14 cellular contexts compared by ENCODE assay signal in genomic region chr6:134056046-134056445, GRCh38. TPM values are rescaled to one million over a fixed set of nuclear protein-coding genes. Genes with fewer than 3 reads are reported as not detected.
A peak's percentile ranks its signal among the peaks of the same experiment; 100 is the strongest.
DNase-seq lines count a peak whose midpoint lies in the region; ATAC-seq and TF ChIP-seq lines count a peak whose summit lies in the region.
"Had no signal": no experiment of that assay in that cellular context is flagged by ENCODE, and none has a peak within 500 bp of the region (broad histone marks: within the 10 kb centered on the region; RNA-seq: fewer than 3 reads in every experiment).

No MANE protein-coding gene starts in this region.

- H3K9ac ChIP-seq in HUES64 (ENCODE audit: low read depth, low read length) (no peak overlapping the region), iPS-18a (ENCODE audit: low read length) (no peak overlapping the region)

- DNase-seq in GM23338 (ENCODE audit: low spot score) (no peak), WTC11 (ENCODE audit: low spot score) (no peak), CD1c-positive myeloid dendritic cell (ENCODE audit: extremely low spot score) (no peak), cerebellum (ENCODE audit: low spot score) (no peak), HuH-7.5 (ENCODE audit: low spot score) (no peak)
- DNase-seq: BE2C; CD8-positive, alpha-beta T cell; COR-L47; DND-41; GDM1 had no signal

- no peak for TF ChIP-seq CTCF in GM23338 (conservative IDR thresholded peaks at IDR 0.05; ENCODE audit: low read depth in 2 of 2)
- no peak for TF ChIP-seq CTCF in WTC11 (IDR thresholded peaks at IDR 0.05)

- H3K9me2 ChIP-seq in GM23338 (ENCODE audit: insufficient read depth) = no peaks in the 10 kb centered on the region

- H3K79me2 ChIP-seq in GM23338 (replicated peaks; ENCODE audit: insufficient read depth) = no peaks in the 10 kb centered on the region

- no peaks in the 10 kb centered on the region for H3K36me3 Mint-ChIP-seq in GM23338 (ENCODE audit: low read depth)
- H3K36me3 Mint-ChIP-seq in WTC11 = no peaks in the 10 kb centered on the region
- H3K36me3 Mint-ChIP-seq: CD8-positive, alpha-beta T cell had no signal

- H3K4me1 Mint-ChIP-seq in GM23338 = peaks cover 69% of the 10 kb centered on the region
- H3K4me1 Mint-ChIP-seq in WTC11 = peaks cover 73% of the 10 kb centered on the region

- 0 out of 2 replicates have a peak overlapping the region, but pooled peaks have one; percentile 26 for H3K4me2 ChIP-seq in GM23338

- ATAC-seq in GM23338 (no peak), WTC11 (no peak)
- ATAC-seq: CD8-positive, alpha-beta T cell; HCT116 had no signal

- H3K27ac ChIP-seq in GM23338 (ENCODE audit: low read depth) = no peak overlapping the region
- H3K27ac ChIP-seq in HUES64 (ENCODE audit: low read depth, low read length) = 0 out of 2 replicates have a peak overlapping the region, but pooled peaks have one; percentile 7
- no peak overlapping the region for H3K27ac ChIP-seq in iPS-18a (ENCODE audit: low read length)
- H3K27ac ChIP-seq: C4-2B had no signal

- H3K4me3 Mint-ChIP-seq in GM23338 (no peak overlapping the region), WTC11 (no peak overlapping the region)
- H3K4me3 Mint-ChIP-seq: CD8-positive, alpha-beta T cell had no signal

- H3K27me3 Mint-ChIP-seq in GM23338 (ENCODE audit: insufficient read depth, low read depth, poor library complexity) = peaks cover 8% of the 10 kb centered on the region
- H3K27me3 Mint-ChIP-seq in WTC11 (ENCODE audit: low read depth) = no peaks in the 10 kb centered on the region; the same call in 1 of the 2 replicates

- H2AFZ ChIP-seq in GM23338 = no peak overlapping the region

- H4K20me1 ChIP-seq in GM23338 (replicated peaks; ENCODE audit: insufficient read depth) = no peaks in the 10 kb centered on the region

- CTCF ChIA-PET in WTC11 (lab: Charles Lee) = no interaction called here

- H3K9me3 Mint-ChIP-seq in GM23338 (no peaks in the 10 kb centered on the region), WTC11 (no peaks in the 10 kb centered on the region)
- H3K9me3 Mint-ChIP-seq: CD8-positive, alpha-beta T cell had no signal

- H3K9me3 ChIP-seq in HUES64 (ENCODE audit: insufficient read depth, low read depth, low read length) (no peaks in the 10 kb centered on the region), iPS-18a (ENCODE audit: control insufficient read depth, low read depth, low read length) (no peaks in the 10 kb centered on the region)
- H3K9me3 ChIP-seq: BE2C had no signal

- POLR2A ChIA-PET in WTC11 (lab: Charles Lee) = no interaction called here

- H3F3A ChIP-seq in GM23338 (replicated peaks; ENCODE audit: low read depth) = no peaks in the 10 kb centered on the region

- H3K4me1 ChIP-seq in GM23338 (ENCODE audit: insufficient read depth) = peaks cover 47% of the 10 kb centered on the region
- H3K4me1 ChIP-seq in HUES64 (ENCODE audit: insufficient read depth, low read length) = peaks cover 67% of the 10 kb centered on the region
- H3K4me1 ChIP-seq in iPS-18a (ENCODE audit: control insufficient read depth, low read depth, low read length) = peaks cover 66% of the 10 kb centered on the region
- H3K4me1 ChIP-seq: BE2C had no signal

- WGBS in HUES64 = 31% methylated on average over 1 of the region's 1 CpG

- H3K36me3 ChIP-seq in GM23338 (ENCODE audit: insufficient read depth) (no peaks in the 10 kb centered on the region), HUES64 (ENCODE audit: insufficient read depth, low read length) (no peaks in the 10 kb centered on the region), iPS-18a (ENCODE audit: control insufficient read depth, low read depth, low read length) (no peaks in the 10 kb centered on the region)
- H3K36me3 ChIP-seq: BE2C had no signal

- no peaks in the 10 kb centered on the region for H3K27me3 ChIP-seq in GM23338 (ENCODE audit: insufficient read depth)
- H3K27me3 ChIP-seq in HUES64 (ENCODE audit: insufficient read depth, low read length) = no peaks in the 10 kb centered on the region
- no peaks in the 10 kb centered on the region for H3K27me3 ChIP-seq in iPS-18a (ENCODE audit: control insufficient read depth, insufficient read depth, low read length)
- H3K27me3 ChIP-seq: BE2C had no signal

- no peak overlapping the region for H3K4me3 ChIP-seq in GM23338
- no peak overlapping the region for H3K4me3 ChIP-seq in HUES64 (ENCODE audit: low read length)
- peak overlapping the region; percentile 12 for H3K4me3 ChIP-seq in iPS-18a (ENCODE audit: low read length)

- H3K27ac Mint-ChIP-seq in GM23338 = no peak overlapping the region
- H3K27ac Mint-ChIP-seq in WTC11 = no peak overlapping the region
- H3K27ac Mint-ChIP-seq: CD8-positive, alpha-beta T cell had no signal

TF ChIP-seq in GM23338, 12 proteins besides CTCF, POLR2A, EP300 and RAD21:
- TF ChIP-seq, protein P1, sequence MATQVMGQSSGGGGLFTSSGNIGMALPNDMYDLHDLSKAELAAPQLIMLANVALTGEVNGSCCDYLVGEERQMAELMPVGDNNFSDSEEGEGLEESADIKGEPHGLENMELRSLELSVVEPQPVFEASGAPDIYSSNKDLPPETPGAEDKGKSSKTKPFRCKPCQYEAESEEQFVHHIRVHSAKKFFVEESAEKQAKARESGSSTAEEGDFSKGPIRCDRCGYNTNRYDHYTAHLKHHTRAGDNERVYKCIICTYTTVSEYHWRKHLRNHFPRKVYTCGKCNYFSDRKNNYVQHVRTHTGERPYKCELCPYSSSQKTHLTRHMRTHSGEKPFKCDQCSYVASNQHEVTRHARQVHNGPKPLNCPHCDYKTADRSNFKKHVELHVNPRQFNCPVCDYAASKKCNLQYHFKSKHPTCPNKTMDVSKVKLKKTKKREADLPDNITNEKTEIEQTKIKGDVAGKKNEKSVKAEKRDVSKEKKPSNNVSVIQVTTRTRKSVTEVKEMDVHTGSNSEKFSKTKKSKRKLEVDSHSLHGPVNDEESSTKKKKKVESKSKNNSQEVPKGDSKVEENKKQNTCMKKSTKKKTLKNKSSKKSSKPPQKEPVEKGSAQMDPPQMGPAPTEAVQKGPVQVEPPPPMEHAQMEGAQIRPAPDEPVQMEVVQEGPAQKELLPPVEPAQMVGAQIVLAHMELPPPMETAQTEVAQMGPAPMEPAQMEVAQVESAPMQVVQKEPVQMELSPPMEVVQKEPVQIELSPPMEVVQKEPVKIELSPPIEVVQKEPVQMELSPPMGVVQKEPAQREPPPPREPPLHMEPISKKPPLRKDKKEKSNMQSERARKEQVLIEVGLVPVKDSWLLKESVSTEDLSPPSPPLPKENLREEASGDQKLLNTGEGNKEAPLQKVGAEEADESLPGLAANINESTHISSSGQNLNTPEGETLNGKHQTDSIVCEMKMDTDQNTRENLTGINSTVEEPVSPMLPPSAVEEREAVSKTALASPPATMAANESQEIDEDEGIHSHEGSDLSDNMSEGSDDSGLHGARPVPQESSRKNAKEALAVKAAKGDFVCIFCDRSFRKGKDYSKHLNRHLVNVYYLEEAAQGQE (IDR thresholded peaks at IDR 0.05; ENCODE audit: unreplicated experiment) = no peak
- peak; percentile 86; the same call in 1 of the 2 replicates for TF ChIP-seq NANOG (IDR thresholded peaks at IDR 0.05; ENCODE audit: borderline replicate concordance)

TF ChIP-seq in WTC11, 78 proteins besides CTCF, POLR2A, EP300 and RAD21:
- peak; percentile 71; the same call in 1 of the 2 replicates for TF ChIP-seq TEAD1 (CRISPR knock-in tag; IDR thresholded peaks at IDR 0.05)
- TF ChIP-seq, protein P2, sequence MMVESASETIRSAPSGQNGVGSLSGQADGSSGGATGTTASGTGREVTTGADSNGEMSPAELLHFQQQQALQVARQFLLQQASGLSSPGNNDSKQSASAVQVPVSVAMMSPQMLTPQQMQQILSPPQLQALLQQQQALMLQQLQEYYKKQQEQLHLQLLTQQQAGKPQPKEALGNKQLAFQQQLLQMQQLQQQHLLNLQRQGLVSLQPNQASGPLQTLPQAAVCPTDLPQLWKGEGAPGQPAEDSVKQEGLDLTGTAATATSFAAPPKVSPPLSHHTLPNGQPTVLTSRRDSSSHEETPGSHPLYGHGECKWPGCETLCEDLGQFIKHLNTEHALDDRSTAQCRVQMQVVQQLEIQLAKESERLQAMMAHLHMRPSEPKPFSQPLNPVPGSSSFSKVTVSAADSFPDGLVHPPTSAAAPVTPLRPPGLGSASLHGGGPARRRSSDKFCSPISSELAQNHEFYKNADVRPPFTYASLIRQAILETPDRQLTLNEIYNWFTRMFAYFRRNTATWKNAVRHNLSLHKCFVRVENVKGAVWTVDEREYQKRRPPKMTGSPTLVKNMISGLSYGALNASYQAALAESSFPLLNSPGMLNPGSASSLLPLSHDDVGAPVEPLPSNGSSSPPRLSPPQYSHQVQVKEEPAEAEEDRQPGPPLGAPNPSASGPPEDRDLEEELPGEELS (CRISPR knock-in tag; IDR thresholded peaks at IDR 0.05) = peak; percentile 34; the same call in 1 of the 2 replicates
- TF ChIP-seq JUN (CRISPR knock-in tag; IDR thresholded peaks at IDR 0.05) = no peak

RNA-seq across cellular contexts. Expression of gene SLC2A12, which starts 3.6 kb away (rescaled TPM):
- 4.8 and 4.9 TPM in 2 replicates for total RNA-seq in GM23338 (2014; rRNA removed; shearing (Covaris generic))
- 2.8 and 2.9 TPM in 2 replicates for polyA plus RNA-seq in GM23338 (2016; fragmentation: Nextera tagmentation; extraction: Ambion mirVana)
- polyA plus RNA-seq in HUES64 (2013, experiment 1 of 2) = 2.6 TPM
- polyA plus RNA-seq in HUES64 (2013, experiment 2 of 2) = 4.2 TPM
- 3.3 to 4.4 TPM (median 4.1 TPM) in 3 replicates for total RNA-seq in WTC11 (2021)
- 5.3 TPM for total RNA-seq in cerebellum
- total RNA-seq: CD8-positive, alpha-beta T cell had no signal
